Comparison of ENCODE assay signal across 17 cellular contexts in genomic region chr3:194514626-194515025, GRCh38.
"Had no signal": no experiment of that assay in that cellular context is flagged by ENCODE, and none has a peak within 500 bp of the region (broad histone marks: within the 10 kb centered on the region; RNA-seq: fewer than 3 reads in every experiment).

No MANE protein-coding gene starts in this region.

- H3K9me3 Mint-ChIP-seq: activated naive CD8-positive, alpha-beta T cell treated with anti-CD3 and anti-CD28 coated beads, Interleukin-2, amount 50 U/mL, for 24 hours; memory B cell; natural killer cell treated with Interleukin-12 subunit alpha and Interleukin-12 subunit beta and Interleukin-15 and Interleukin-18, amount 100 ng/mL, for 72 hours; stimulated activated memory B cell treated with anti-CD40 and anti-IgM and Interleukin-4, amounts not matched to agents 10 μg/mL and 1 μg/mL and 100 μg/mL, for 72 hours had no signal

- H3K27me3 ChIP-seq: ascending aorta, dorsolateral prefrontal cortex, heart left ventricle, left lung, right atrium auricular region had no signal

- H3K27ac ChIP-seq: ascending aorta, dorsolateral prefrontal cortex, heart left ventricle, left lung, right atrium auricular region had no signal

- H3K4me2 ChIP-seq: smooth muscle cell had no signal

- H3K4me1 ChIP-seq: ascending aorta, heart left ventricle, left lung, right atrium auricular region had no signal

- ATAC-seq: activated naive CD8-positive, alpha-beta T cell treated with anti-CD3 and anti-CD28 coated beads, Interleukin-2, amount 50 U/mL, for 24 hours; heart left ventricle; left lung; natural killer cell treated with Interleukin-12 subunit alpha and Interleukin-12 subunit beta and Interleukin-15 and Interleukin-18, amount 100 ng/mL, for 72 hours; stimulated activated memory B cell treated with anti-CD40 and anti-IgM and Interleukin-4, amounts not matched to agents 10 μg/mL and 1 μg/mL and 100 μg/mL, for 72 hours had no signal

- H3K36me3 ChIP-seq: ascending aorta, heart left ventricle, left lung, right atrium auricular region had no signal

- H3K9me3 ChIP-seq: ascending aorta, heart left ventricle, left lung, right atrium auricular region had no signal

- DNase-seq: activated CD4-positive, alpha-beta memory T cell treated with anti-CD3 and anti-CD28 coated beads, Interleukin-2, amount 10 ng/mL, durations not matched to agents 7 days and 5 days; activated CD8-positive, alpha-beta memory T cell treated with anti-CD3 and anti-CD28 coated beads, Interleukin-2, amount 50 U/mL, for 48 hours; activated naive CD4-positive, alpha-beta T cell treated with Interleukin-2 at 50 U/mL for 16 hours; activated naive CD8-positive, alpha-beta T cell treated with anti-CD3 and anti-CD28 coated beads, Interleukin-2, amount 50 U/mL, for 24 hours; dorsolateral prefrontal cortex; heart left ventricle; islet precursor cell; left lung; nucleus accumbens had no signal

- H3K27ac Mint-ChIP-seq: activated CD4-positive, alpha-beta memory T cell treated with anti-CD3 and anti-CD28 coated beads, Interleukin-2, amount 10 ng/mL, durations not matched to agents 7 days and 5 days; activated naive CD8-positive, alpha-beta T cell treated with anti-CD3 and anti-CD28 coated beads, Interleukin-2, amount 50 U/mL, for 24 hours; memory B cell; natural killer cell treated with Interleukin-12 subunit alpha and Interleukin-12 subunit beta and Interleukin-15 and Interleukin-18, amount 100 ng/mL, for 72 hours; stimulated activated memory B cell treated with anti-CD40 and anti-IgM and Interleukin-4, amounts not matched to agents 10 μg/mL and 1 μg/mL and 100 μg/mL, for 72 hours had no signal

- H3K4me1 Mint-ChIP-seq: memory B cell had no signal

- H3K4me3 ChIP-seq: ascending aorta, dorsolateral prefrontal cortex, heart left ventricle, left lung, right atrium auricular region, smooth muscle cell had no signal

- FAIRE-seq: bronchial epithelial cell, frontal cortex had no signal

- H3K36me3 Mint-ChIP-seq: memory B cell; natural killer cell treated with Interleukin-12 subunit alpha and Interleukin-12 subunit beta and Interleukin-15 and Interleukin-18, amount 100 ng/mL, for 72 hours; stimulated activated memory B cell treated with anti-CD40 and anti-IgM and Interleukin-4, amounts not matched to agents 10 μg/mL and 1 μg/mL and 100 μg/mL, for 72 hours had no signal

- H3K4me3 Mint-ChIP-seq: activated CD4-positive, alpha-beta memory T cell treated with anti-CD3 and anti-CD28 coated beads, Interleukin-2, amount 10 ng/mL, durations not matched to agents 7 days and 5 days; activated naive CD8-positive, alpha-beta T cell treated with anti-CD3 and anti-CD28 coated beads, Interleukin-2, amount 50 U/mL, for 24 hours; memory B cell; natural killer cell treated with Interleukin-12 subunit alpha and Interleukin-12 subunit beta and Interleukin-15 and Interleukin-18, amount 100 ng/mL, for 72 hours; stimulated activated memory B cell treated with anti-CD40 and anti-IgM and Interleukin-4, amounts not matched to agents 10 μg/mL and 1 μg/mL and 100 μg/mL, for 72 hours had no signal
